ENCODE assay signal across 8 cellular contexts in genomic region chr1:205983925-205984725, GRCh38. TPM values are rescaled to one million over a fixed set of nuclear protein-coding genes. Genes with fewer than 3 reads are reported as not detected.
DNase-seq lines count a peak whose midpoint lies in the region; ATAC-seq and TF ChIP-seq lines count a peak whose summit lies in the region.

No MANE protein-coding gene starts in this region.

- no peaks in the 10 kb centered on the region for H3K9me3 ChIP-seq in H9 (ENCODE audit: control insufficient read depth, low read depth, low read length)
- no peaks in the 10 kb centered on the region for H3K9me3 ChIP-seq in Panc1 (ENCODE audit: control insufficient read depth, insufficient read depth, low read depth, low read length)
- no peaks in the 10 kb centered on the region for H3K9me3 ChIP-seq in colonic mucosa
- H3K9me3 ChIP-seq in left lung: no peaks in the 10 kb centered on the region
- H3K9me3 ChIP-seq in thoracic aorta: no peaks in the 10 kb centered on the region

- H3K9me3 Mint-ChIP-seq in H9: no peaks in the 10 kb centered on the region

- in situ Hi-C loops in Panc1 (cut with HindIII; ENCODE audit: low pct_unique_long_range_greater_than_20kb, low sequenced_read_pairs): no loop called here

- H3K9ac ChIP-seq in H9 (ENCODE audit: extremely low read depth, insufficient read length, low read length): no peak overlapping the region
- no peak overlapping the region for H3K9ac ChIP-seq in colonic mucosa (ENCODE audit: low read depth in 2 of 2, low read length in 2 of 2)

- TF ChIP-seq CTCF in H9 (conservative IDR thresholded peaks at IDR 0.05) (peak; percentile 88), Panc1 (IDR thresholded peaks at IDR 0.05) (peak; percentile 94), colonic mucosa (IDR thresholded peaks at IDR 0.05) (peak; percentile 67), left lung (IDR thresholded peaks at IDR 0.05) (peak; percentile 70 to 83), thoracic aorta (IDR thresholded peaks at IDR 0.05) (peak; percentile 59)

- no CpG with 5 or more reads among the region's 14 CpGs for WGBS in H9 (ENCODE audit: extremely low coverage, insufficient read length, low lambda C conversion rate)

- H2BK120ac ChIP-seq in H9 (ENCODE audit: low read depth, low read length, poor library complexity, severe bottlenecking): no peak overlapping the region

- H3K4ac ChIP-seq in H9 (ENCODE audit: low read depth, low read length): no peak overlapping the region

- no peaks in the 10 kb centered on the region for H3K27me3 ChIP-seq in H9 (ENCODE audit: insufficient read depth, low read length)
- no peaks in the 10 kb centered on the region for H3K27me3 ChIP-seq in Panc1 (ENCODE audit: control insufficient read depth, insufficient read depth, low read length)
- H3K27me3 ChIP-seq in colonic mucosa: no peaks in the 10 kb centered on the region
- H3K27me3 ChIP-seq in left lung: no peaks in the 10 kb centered on the region
- no peaks in the 10 kb centered on the region for H3K27me3 ChIP-seq in thoracic aorta (replicated peaks; ENCODE audit: insufficient read depth)

- no peaks in the 10 kb centered on the region for H3K23me2 ChIP-seq in H9 (ENCODE audit: insufficient read length, low read depth, low read length, poor library complexity, severe bottlenecking)

- DNase-seq in DMS114 treated with DMSO at 0.1 percent for 48 hours (lab: John Stamatoyannopoulos, UW; ENCODE audit: unreplicated experiment): peak; percentile 28
- peak; percentile 80 for DNase-seq in H9
- DNase-seq in Panc1 (ENCODE audit: low read depth, low spot score): peak; percentile 39
- DNase-seq in colonic mucosa: peak; percentile 46
- DNase-seq in left lung: peak in 1 of 2 donors; percentile 63
- DNase-seq in thoracic aorta (ENCODE audit: low spot score): no peak
- DNase-seq in GOT3 (lab: John Stamatoyannopoulos, UW): no peak

- H3K79me1 ChIP-seq in H9 (ENCODE audit: insufficient read depth, low read depth, low read length, poor library complexity, severe bottlenecking): no peaks in the 10 kb centered on the region

- H3K18ac ChIP-seq in H9 (ENCODE audit: insufficient read length, low read depth, low read length): no peak overlapping the region

- no peak overlapping the region for H2BK20ac ChIP-seq in H9 (ENCODE audit: low read depth, low read length, poor library complexity, severe bottlenecking)

- no peaks in the 10 kb centered on the region for H3K36me3 Mint-ChIP-seq in H9 (ENCODE audit: insufficient read depth in 1 of 3, low read depth in 3 of 3)

- H3K23ac ChIP-seq in H9 (ENCODE audit: insufficient read length, low read depth, low read length): no peak overlapping the region

- CTCF ChIA-PET in Panc1 (lab: Charles Lee): interaction anchor here (1.0 to 3.0 kb wide), 3 partner anchors 16 to 122 kb away, joined by 3 to 22 read pairs (median 4); no protein-coding TSS in a partner anchor

- intact Hi-C loops in Panc1 (cut with micrococcal nuclease; ENCODE audit: unreplicated experiment): loop anchor here (1.0 kb wide), 1 partner anchor 123 kb away; no protein-coding TSS in a partner anchor
- intact Hi-C loops in colonic mucosa (cut with DNase I): loop anchor here (2.0 kb wide), 1 partner anchor 123 kb away; no protein-coding TSS in a partner anchor
- intact Hi-C loops in left lung (cut with DNase I): loop anchor here (10.0 kb wide), 1 partner anchor 121 kb away; no protein-coding TSS in a partner anchor

- H3K4me3 ChIP-seq in Panc1 (ENCODE audit: low read depth in 2 of 2, low read length in 2 of 2) (no peak overlapping the region), colonic mucosa (no peak overlapping the region), left lung (no peak overlapping the region), thoracic aorta (no peak overlapping the region)

- no peak overlapping the region for H2BK15ac ChIP-seq in H9 (ENCODE audit: low read depth, low read length)

- ATAC-seq in Panc1 (peak; percentile 96), left lung (peak; percentile 93), thoracic aorta (ENCODE audit: insufficient number of reproducible peaks, low FRiP score, low read depth) (peak; percentile 38), GM21360 (IDR thresholded peaks at IDR 0.05; ENCODE audit: unreplicated experiment) (no peak)

- no peaks in the 10 kb centered on the region for H3K79me2 ChIP-seq in H9 (ENCODE audit: insufficient read depth, low read length)

- peak overlapping the region; percentile 7 for H4K8ac ChIP-seq in H9 (replicated peaks; ENCODE audit: insufficient read length, low read depth, low read length)

- POLR2A ChIA-PET in Panc1 (lab: Charles Lee): no interaction called here

- H2BK12ac ChIP-seq in H9 (ENCODE audit: insufficient read length, low read depth, low read length): no peak overlapping the region

- no peak overlapping the region for H2BK5ac ChIP-seq in H9 (ENCODE audit: insufficient read length, low read length)

- H3K56ac ChIP-seq in H9 (ENCODE audit: insufficient read length, low read depth, low read length): no peak overlapping the region

- no peaks in the 10 kb centered on the region for H3K36me3 ChIP-seq in Panc1 (ENCODE audit: control insufficient read depth, insufficient read depth, low read length)
- H3K36me3 ChIP-seq in colonic mucosa: no peaks in the 10 kb centered on the region
- H3K36me3 ChIP-seq in left lung: no peaks in the 10 kb centered on the region
- H3K36me3 ChIP-seq in thoracic aorta: peaks cover 3% of the 10 kb centered on the region

- H3K27me3 Mint-ChIP-seq in H9 (ENCODE audit: low read depth): peaks cover 3% of the 10 kb centered on the region

- no peak overlapping the region for H3K4me3 Mint-ChIP-seq in H9

- H3K4me1 ChIP-seq in H9 (ENCODE audit: insufficient read depth, low read length) (no peaks in the 10 kb centered on the region), Panc1 (ENCODE audit: control insufficient read depth, insufficient read depth, low read length) (no peaks in the 10 kb centered on the region), colonic mucosa (no peaks in the 10 kb centered on the region), left lung (peaks cover 0 to 7% of the 10 kb centered on the region in 2 donors), thoracic aorta (ENCODE audit: control insufficient read depth in 1 of 2, low read depth in 2 of 2) (peaks cover 6 to 16% of the 10 kb centered on the region in 2 donors)

- H3K4me1 Mint-ChIP-seq in H9: peaks cover 6 to 14% of the 10 kb centered on the region in 2 experiments; a peak in 3 of 4 replicates

- H4K20me1 ChIP-seq in H9 (ENCODE audit: control insufficient read depth, insufficient read depth, insufficient read length): no peaks in the 10 kb centered on the region

- H3K4me2 ChIP-seq in H9 (ENCODE audit: insufficient read depth, insufficient read length, low read length): no peak overlapping the region

- no peak overlapping the region for H2AFZ ChIP-seq in H9 (ENCODE audit: low read length)

- no peak overlapping the region for H3T11ph ChIP-seq in H9 (ENCODE audit: low read length)

- BruUV-seq in Panc1 (replicated peaks; lab: Mats Ljungman, UMichigan): no TSS peak

- H3K14ac ChIP-seq in H9 (ENCODE audit: insufficient read depth, low read length): no peak overlapping the region

- H4K5ac ChIP-seq in H9 (ENCODE audit: insufficient read length, low read depth, low read length): no peak overlapping the region

- no peak overlapping the region for H2AK5ac ChIP-seq in H9 (ENCODE audit: insufficient read length, low read length)

- H3K27ac ChIP-seq in H9 (ENCODE audit: insufficient read length, low read depth, low read length) (no peak overlapping the region), Panc1 (ENCODE audit: low read length) (no peak overlapping the region), colonic mucosa (no peak overlapping the region), left lung (no peak overlapping the region), thoracic aorta (no peak overlapping the region)

- no peak overlapping the region for H4K91ac ChIP-seq in H9 (ENCODE audit: insufficient read length, low read depth, low read length)

- H3K27ac Mint-ChIP-seq in H9: peak overlapping the region in 2 of 3 experiments; percentile 74 to 88; a peak in 2 of 7 replicates

RNA-seq across cellular contexts. Expression of gene RAB7B, which starts 19.1 kb away (rescaled TPM):
- total RNA-seq in H9 (2021): 0.68 and 0.83 TPM in 2 replicates
- total RNA-seq in Panc1 (2021; ENCODE audit: unreplicated experiment): 0.05 TPM
- polyA plus RNA-seq in Panc1 (2012; ENCODE audit: insufficient read length): 0.27 TPM
- total RNA-seq in colonic mucosa: 1 to 10 TPM in 1 of 2 donors, under 1 TPM in 1; 0.57 to 1.2 TPM
- 10 to 100 TPM; 13.4 to 14.2 TPM for total RNA-seq in left lung
- total RNA-seq in thoracic aorta: 10 to 100 TPM in 1 of 2 donors, 1 to 10 TPM in 1; 2.5 to 12.0 TPM

RNA-seq across cellular contexts. Expression of gene CTSE, which starts 39.6 kb away (rescaled TPM):
- total RNA-seq in H9 (2021) (not detected in 2 replicates), Panc1 (2021; ENCODE audit: unreplicated experiment) (not detected), colonic mucosa (10 to 100 TPM; 10.1 to 10.8 TPM), left lung (100 to 1,000 TPM; 191 to 624 TPM), thoracic aorta (10 to 100 TPM in 1 of 2 donors, not detected in 1; 22.2 TPM)
- not detected for polyA plus RNA-seq in Panc1 (2012; ENCODE audit: insufficient read length)

RNA-seq across cellular contexts. Expression of gene SLC26A9, which starts 40.9 kb away (rescaled TPM):
- not detected in 2 replicates for total RNA-seq in H9 (2021)
- not detected for total RNA-seq in Panc1 (2021; ENCODE audit: unreplicated experiment)
- not detected for polyA plus RNA-seq in Panc1 (2012; ENCODE audit: insufficient read length)
- not detected for total RNA-seq in colonic mucosa
- 10 to 100 TPM in 1 of 2 donors, 1 to 10 TPM in 1; 7.6 to 42.5 TPM for total RNA-seq in left lung
- 1 to 10 TPM in 1 of 2 donors, not detected in 1; 1.1 TPM for total RNA-seq in thoracic aorta

Comparison
In these comparisons a context has a peak if more than half of its experiments do, and no peak if none do; other contexts are left out.
1. DNase-seq: peak in DMS114 treated with DMSO at 0.1 percent for 48 hours (single experiment), H9 (single experiment), Panc1 (single experiment) and colonic mucosa (single experiment); none in thoracic aorta (single experiment) and GOT3 (single experiment).
2. RNA of gene CTSE, which starts 39.6 kb away (total RNA-seq): 191 to 624 TPM in left lung; 22.2 TPM in thoracic aorta, 10.1 to 10.8 TPM in colonic mucosa, not detected in Panc1 (single experiment) and not detected in H9; every median in the first group is over 4 times any median in the second.
3. Peak in every context shown above with its lines, with median percentiles within 50 percentile points of each other: CTCF ChIP-seq.